Comparison of ENCODE assay signal across 19 cellular contexts in the genomic region with DNA sequence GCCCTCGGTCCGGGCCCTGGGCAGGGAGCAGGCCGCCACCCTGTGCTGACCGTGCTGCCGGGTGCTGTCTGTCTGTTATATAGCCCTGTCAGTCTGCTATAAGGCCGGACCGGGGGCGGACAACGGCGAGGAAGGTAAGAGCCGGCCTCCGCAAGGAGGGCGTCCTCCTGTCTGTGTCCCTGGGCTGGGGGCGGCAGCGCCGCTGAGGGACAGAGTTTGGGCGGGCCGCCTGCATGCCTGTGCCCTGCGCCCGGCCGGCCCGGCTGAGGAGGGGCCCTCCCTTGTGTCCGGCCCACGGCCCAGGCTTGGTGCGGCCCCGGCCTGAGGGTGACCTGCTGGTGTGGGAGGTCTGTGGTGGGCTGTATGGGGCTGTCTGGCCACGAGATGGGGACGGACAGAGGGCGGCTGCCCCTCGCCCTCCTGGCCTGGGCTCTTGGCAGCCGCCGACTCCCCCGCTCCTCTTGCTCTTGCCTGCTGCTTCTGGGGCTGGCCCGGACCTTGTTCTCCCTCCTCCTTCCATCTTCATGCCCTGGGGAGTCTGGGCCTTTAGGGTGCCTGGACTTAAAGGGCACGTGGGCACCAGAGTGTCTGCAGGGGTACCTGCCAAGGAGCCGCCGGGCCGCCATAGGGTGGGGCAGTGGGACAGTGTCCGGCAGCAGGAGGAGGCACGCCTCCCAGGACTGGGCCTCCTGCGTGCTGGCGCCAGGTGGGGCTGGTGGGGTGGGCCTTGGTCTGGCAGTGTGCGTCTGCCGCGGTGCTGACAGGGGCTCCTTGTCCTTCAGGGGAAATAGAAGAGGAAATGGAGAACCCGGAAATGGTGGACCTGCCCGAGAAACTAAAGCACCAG. TPM values are rescaled to one million over a fixed set of nuclear protein-coding genes. Genes with fewer than 3 reads are reported as not detected.
DNase-seq lines count a peak whose midpoint lies in the region; ATAC-seq and TF ChIP-seq lines count a peak whose summit lies in the region.
"Had no signal": no experiment of that assay in that cellular context is flagged by ENCODE, and none has a peak within 500 bp of the region (broad histone marks: within the 10 kb centered on the region; RNA-seq: fewer than 3 reads in every experiment).

No MANE protein-coding gene starts in this region.

- H3K27me3 ChIP-seq in BLaER1: no peaks in the 10 kb centered on the region
- no peaks in the 10 kb centered on the region for H3K27me3 ChIP-seq in trophoblast cell (ENCODE audit: insufficient read depth, low read length)
- H3K27me3 ChIP-seq: SJSA1 had no signal

- 0 out of 2 replicates have a peak overlapping the region, but pooled peaks have one; percentile 49 for H3K27ac ChIP-seq in BLaER1
- H3K27ac ChIP-seq in RWPE1: peak overlapping the region; percentile 56
- H3K27ac ChIP-seq in trophoblast cell (ENCODE audit: low read depth, low read length): no peak overlapping the region
- H3K27ac ChIP-seq: GM23248, HL-60, SJSA1 had no signal

- no peaks in the 10 kb centered on the region for H3K9me3 ChIP-seq in BLaER1
- H3K9me3 ChIP-seq in trophoblast cell (ENCODE audit: insufficient read depth, low read depth, low read length): peaks cover 4% of the 10 kb centered on the region
- H3K9me3 ChIP-seq: HAP-1, SJSA1 had no signal

- no peaks in the 10 kb centered on the region for H3K79me2 ChIP-seq in trophoblast cell (ENCODE audit: control insufficient read depth, insufficient read depth, low read length, poor library complexity)

- peaks cover 100% of the 10 kb centered on the region for H4K20me1 ChIP-seq in BLaER1

- TF ChIP-seq POLR2A in erythroblast (IDR thresholded peaks at IDR 0.05; ENCODE audit: low read length): no peak

- no peak overlapping the region for H2BK12ac ChIP-seq in trophoblast cell (ENCODE audit: low read length)

- peaks cover 65% of the 10 kb centered on the region for H3K4me1 ChIP-seq in BLaER1
- H3K4me1 ChIP-seq in trophoblast cell (ENCODE audit: control insufficient read depth in 1 of 2, insufficient read depth in 2 of 2, low read length in 2 of 2): peaks cover 0 to 7% of the 10 kb centered on the region in 2 experiments
- H3K4me1 ChIP-seq: HAP-1, SJSA1 had no signal

- no peak overlapping the region for H4K12ac ChIP-seq in trophoblast cell (ENCODE audit: low read depth, low read length)

- CTCF ChIA-PET in RWPE1 (lab: Yijun Ruan, JAX): interaction anchor here (0.7 to 1.1 kb wide), 2 partner anchors 8 to 31 kb away, joined by 3 read pairs; no protein-coding TSS in a partner anchor

- H3K36me3 ChIP-seq in BLaER1 (peaks cover 86% of the 10 kb centered on the region), trophoblast cell (ENCODE audit: control insufficient read depth in 1 of 2, insufficient read depth in 2 of 2, low read length in 2 of 2) (peaks cover 69 to 73% of the 10 kb centered on the region in 2 experiments)

- ATAC-seq in left ventricle myocardium superior (peak; percentile 3), GM21737 (IDR thresholded peaks at IDR 0.05; ENCODE audit: unreplicated experiment) (no peak)

- H2AFZ ChIP-seq in trophoblast cell (ENCODE audit: insufficient read depth, low read length, poor library complexity): no peak overlapping the region
- H2AFZ ChIP-seq: GM23248 had no signal

- H3K4me3 ChIP-seq in BLaER1: no peak overlapping the region
- no peak overlapping the region for H3K4me3 ChIP-seq in trophoblast cell (ENCODE audit: low read depth, low read length)
- H3K4me3 ChIP-seq: GM23248, HAP-1, SJSA1 had no signal

- H4K91ac ChIP-seq in trophoblast cell (ENCODE audit: low read depth, low read length): no peak overlapping the region

- no peak for DNase-seq in RWPE1 (ENCODE audit: low spot score)
- peak; percentile 31 for DNase-seq in left ventricle myocardium superior
- no peak for DNase-seq in trophoblast cell
- no peak for DNase-seq in erythroblast (lab: John Stamatoyannopoulos, UW)
- no peak for DNase-seq in NCI-H226
- DNase-seq: DMS79; KG1; NCI-H1105; NCI-H2029; NCI-H2227 treated with DMSO at 0.1 percent for 48 hours; NCI-H774; NK-92 treated with Interleukin-12 subunit alpha and Interleukin-12 subunit beta, amount 100 ng/mL, for 24 hours had no signal

- H2AK5ac ChIP-seq in trophoblast cell (ENCODE audit: low read length): no peak overlapping the region

- no CpG with 5 or more reads among the region's 47 CpGs for WGBS in trophoblast cell (ENCODE audit: extremely low coverage, insufficient coverage, insufficient read length)

- H3K9ac ChIP-seq in BLaER1 (no peak overlapping the region; the same call in 1 of the 2 replicates), trophoblast cell (ENCODE audit: low read length) (no peak overlapping the region)

- no peak overlapping the region for H2BK120ac ChIP-seq in trophoblast cell (ENCODE audit: insufficient read depth, low read length, poor library complexity)

- POLR2A ChIA-PET in RWPE1 (lab: Yijun Ruan, JAX; ENCODE audit: low non-redundant PET): no interaction called here

- H2BK5ac ChIP-seq in trophoblast cell (ENCODE audit: low read depth, low read length, poor library complexity): no peak overlapping the region

- no peak overlapping the region for H3K4ac ChIP-seq in trophoblast cell (ENCODE audit: low read depth, low read length)

- no peaks in the 10 kb centered on the region for H3K79me1 ChIP-seq in trophoblast cell (ENCODE audit: low read length)

- H3K4me2 ChIP-seq in BLaER1 (0 out of 2 replicates have a peak overlapping the region, but pooled peaks have one; percentile 90), trophoblast cell (ENCODE audit: low read length) (no peak overlapping the region)

- no peak for TF ChIP-seq CTCF in RWPE1 (conservative IDR thresholded peaks at IDR 0.05; ENCODE audit: low read depth)

- H3K14ac ChIP-seq in trophoblast cell (ENCODE audit: low read length): no peak overlapping the region

- no peak overlapping the region for H3K23ac ChIP-seq in trophoblast cell (ENCODE audit: low read length)

- peak overlapping the region; percentile 17 for H3K18ac ChIP-seq in trophoblast cell (ENCODE audit: low read length)

- intact Hi-C loops in left ventricle myocardium superior (cut with micrococcal nuclease): no loop called here

- no peak overlapping the region for H4K8ac ChIP-seq in trophoblast cell (ENCODE audit: low read depth, low read length)

RNA-seq across cellular contexts. Expression of a gene that starts 25.1 kb away (rescaled TPM):
- total RNA-seq in left ventricle myocardium superior: 1,036 TPM
- 85.1 and 90.0 TPM in 2 replicates for polyA plus RNA-seq in trophoblast cell (2013)

RNA-seq across cellular contexts. Expression of a gene that starts 29.9 kb away (rescaled TPM):
- total RNA-seq in left ventricle myocardium superior: 201 TPM
- 90.0 and 91.2 TPM in 2 replicates for polyA plus RNA-seq in trophoblast cell (2013)

RNA-seq across cellular contexts. Expression of a gene that starts 37.2 kb away (rescaled TPM):
- 59.4 TPM for total RNA-seq in left ventricle myocardium superior
- polyA plus RNA-seq in trophoblast cell (2013): 44.7 and 45.0 TPM in 2 replicates

RNA-seq across cellular contexts. Expression of a gene that starts 41.5 kb away (rescaled TPM):
- total RNA-seq in left ventricle myocardium superior: 5.1 TPM
- 8.8 and 8.9 TPM in 2 replicates for polyA plus RNA-seq in trophoblast cell (2013)

RNA-seq across cellular contexts. Expression of a gene that starts 51.2 kb away (rescaled TPM):
- 1.6 TPM for total RNA-seq in left ventricle myocardium superior
- polyA plus RNA-seq in trophoblast cell (2013): 0.04 and 0.10 TPM in 2 replicates
- total RNA-seq: HT-29 had no signal
